12 cellular contexts compared by ENCODE assay signal in genomic region chr10:43206391-43207235, GRCh38.
A peak's percentile ranks its signal among the peaks of the same experiment; 100 is the strongest.
DNase-seq lines count a peak whose midpoint lies in the region; ATAC-seq, FAIRE-seq and TF ChIP-seq lines count a peak whose summit lies in the region.
"Had no signal": no experiment of that assay in that cellular context is flagged by ENCODE, and none has a peak within 500 bp of the region (broad histone marks: within the 10 kb centered on the region; RNA-seq: fewer than 3 reads in every experiment).

No MANE protein-coding gene starts in this region.

- TF ChIP-seq CTCF in WERI-Rb-1 (IDR thresholded peaks at IDR 0.05; ENCODE audit: low read depth, low read length) (no peak), psoas muscle (IDR thresholded peaks at IDR 0.05) (no peak)

- 84 to 86% (median 86%) methylated on average over 13 of the region's 13 CpGs for WGBS in psoas muscle, 3 donors

- H3K27me3 ChIP-seq in WERI-Rb-1 (ENCODE audit: insufficient read depth, low read depth, severe bottlenecking) (no peaks in the 10 kb centered on the region), psoas muscle (ENCODE audit: insufficient read depth in 3 of 3, low read length in 2 of 3) (no peaks in the 10 kb centered on the region)

- no peak for FAIRE-seq in GM12891 (lab: Jason Lieb, UNC)

- DNase-seq in GM12891 (ENCODE audit: insufficient read length, low spot score): peak; percentile 9
- peak; percentile 5 for DNase-seq in WERI-Rb-1
- peak; percentile 63 for DNase-seq in cardiac septum (ENCODE audit: low spot score)
- DNase-seq in psoas muscle: peak; percentile 4 to 27
- no peak for DNase-seq in HCEC 1CT
- no peak for DNase-seq in SHP77 (lab: John Stamatoyannopoulos, UW)
- no peak for DNase-seq in GF-D8 (lab: John Stamatoyannopoulos, UW)
- DNase-seq: activated CD4-positive, alpha-beta T cell treated with anti-CD3 and anti-CD28 coated beads for 36 hours; NCI-H2171 treated with DMSO at 0.1 percent for 48 hours; stimulated activated CD4-positive, alpha-beta T cell treated with anti-CD3 and anti-CD28 coated beads, Interleukin-2, amount 100 ng/mL, for 48 hours had no signal

- no peak for ATAC-seq in psoas muscle
- ATAC-seq: activated CD4-positive, alpha-beta T cell treated with anti-CD3 and anti-CD28 coated beads for 36 hours; stimulated activated memory B cell treated with anti-CD40 and anti-IgM and Interleukin-4, amounts not matched to agents 10 μg/mL and 1 μg/mL and 100 μg/mL, for 72 hours had no signal

- H3K36me3 ChIP-seq in WERI-Rb-1: no peaks in the 10 kb centered on the region
- no peaks in the 10 kb centered on the region for H3K36me3 ChIP-seq in psoas muscle (ENCODE audit: insufficient read depth in 1 of 2, low read depth in 1 of 2)
- H3K36me3 ChIP-seq: HAP-1 had no signal

- H3K27ac ChIP-seq in WERI-Rb-1: no peak overlapping the region
- no peak overlapping the region for H3K27ac ChIP-seq in psoas muscle

- intact Hi-C loops in cardiac septum (cut with DNase I): no loop called here
- intact Hi-C loops in psoas muscle (cut with DNase I): no loop called here

- no peaks in the 10 kb centered on the region for H3K9me3 ChIP-seq in WERI-Rb-1 (ENCODE audit: severe bottlenecking)
- H3K9me3 ChIP-seq in psoas muscle: no peaks in the 10 kb centered on the region
- H3K9me3 ChIP-seq: HAP-1 had no signal

- no peak for TF ChIP-seq POLR2A in GM12891 (IDR thresholded peaks at IDR 0.05; ENCODE audit: low read depth, low read length)

- no peak overlapping the region for H3K4me3 ChIP-seq in WERI-Rb-1 (ENCODE audit: low read depth, low read length)
- H3K4me3 ChIP-seq in psoas muscle: no peak overlapping the region
- H3K4me3 ChIP-seq: HAP-1 had no signal

- no peaks in the 10 kb centered on the region for H3K4me1 ChIP-seq in psoas muscle
- H3K4me1 ChIP-seq: HAP-1 had no signal

TF ChIP-seq in GM12891, 5 proteins besides CTCF, POLR2A, EP300 and RAD21:
- TF ChIP-seq SPI1 (IDR thresholded peaks at IDR 0.05; ENCODE audit: low read depth, low read length) (no peak), POLR2AphosphoS5 (IDR thresholded peaks at IDR 0.05; ENCODE audit: low read depth, low read length) (no peak), PAX5 (IDR thresholded peaks at IDR 0.05; ENCODE audit: insufficient read depth, low read length, severe bottlenecking) (no peak), POU2F2 (IDR thresholded peaks at IDR 0.05; ENCODE audit: low read depth, low read length) (no peak), TAF1 (IDR thresholded peaks at IDR 0.05; ENCODE audit: low read depth, low read length) (no peak)

Comparison
In these comparisons a context has a peak if more than half of its experiments do, and no peak if none do; other contexts are left out.
1. DNase-seq: peak in GM12891 (single experiment), WERI-Rb-1 (single experiment), cardiac septum (single experiment) and psoas muscle (2 of 2); none in HCEC 1CT (single experiment), SHP77 (0 of 2) and GF-D8 (single experiment).